ENCODE assay signal across 22 cellular contexts in the genomic region with DNA sequence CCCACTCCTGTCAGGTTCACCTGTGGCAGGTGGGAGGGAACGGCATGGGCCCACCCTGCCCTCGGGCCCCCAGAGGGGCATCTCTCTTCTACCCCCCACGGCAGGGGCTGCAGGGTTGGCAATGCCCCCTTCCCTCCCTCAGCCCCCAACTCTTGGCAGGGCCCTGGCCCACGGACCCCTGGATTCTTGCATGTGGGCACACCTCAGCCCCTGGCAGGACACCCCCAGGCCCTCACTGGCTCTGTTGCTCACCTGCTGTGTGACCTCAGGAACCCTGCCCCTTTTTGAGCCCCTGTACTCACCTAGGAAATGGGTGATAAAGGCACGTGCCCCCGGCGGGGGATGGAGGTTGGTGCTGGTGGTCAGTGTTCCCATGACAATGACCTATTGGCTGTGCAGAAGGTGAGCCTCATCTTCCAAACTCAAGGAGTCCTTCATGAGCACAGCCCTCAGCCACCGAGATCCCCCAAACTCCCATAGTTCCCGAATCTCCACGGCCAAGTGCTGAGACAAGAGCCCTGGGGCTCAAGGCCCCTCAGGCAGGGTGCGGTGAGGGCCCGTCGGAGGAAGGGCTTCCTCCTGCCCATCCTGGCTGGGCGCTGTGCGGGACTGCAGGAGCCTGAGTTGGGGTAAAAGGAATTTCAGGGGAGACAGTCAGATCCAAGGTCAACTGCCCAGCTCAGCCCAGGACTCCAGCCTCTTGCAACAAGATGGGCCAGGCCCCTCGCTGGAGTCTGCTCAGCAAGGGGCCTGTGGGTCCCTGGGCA.
"Had no signal": no experiment of that assay in that cellular context is flagged by ENCODE, and none has a peak within 500 bp of the region (broad histone marks: within the 10 kb centered on the region; RNA-seq: fewer than 3 reads in every experiment).

No MANE protein-coding gene starts in this region.

- H3K4me1 ChIP-seq: colonic mucosa, gastrocnemius medialis, psoas muscle had no signal

- H3K27me3 ChIP-seq: colonic mucosa, gastrocnemius medialis, thyroid gland had no signal

- H3K36me3 Mint-ChIP-seq: memory B cell; naive thymus-derived CD8-positive, alpha-beta T cell; stimulated activated effector memory CD8-positive, alpha-beta T cell treated with anti-CD3 and anti-CD28 coated beads, Interleukin-12 subunit alpha, Interleukin-12 subunit beta, amount 100 ng/mL, for 72 hours; type B pancreatic cell had no signal

- ATAC-seq: esophagus mucosa; gastrocnemius medialis; naive thymus-derived CD8-positive, alpha-beta T cell; psoas muscle; right cardiac atrium; stimulated activated effector memory CD8-positive, alpha-beta T cell treated with anti-CD3 and anti-CD28 coated beads, Interleukin-12 subunit alpha, Interleukin-12 subunit beta, amount 100 ng/mL, for 72 hours had no signal

- H3K4me3 Mint-ChIP-seq: dendritic cell treated with granulocyte-macrophage colony-stimulating factor and Interleukin-4, amounts not matched to agents 40 ng/mL and 50 ng/mL, for 4 days; endodermal cell; memory B cell; naive thymus-derived CD8-positive, alpha-beta T cell; neural crest cell; stimulated activated effector memory CD8-positive, alpha-beta T cell treated with anti-CD3 and anti-CD28 coated beads, Interleukin-12 subunit alpha, Interleukin-12 subunit beta, amount 100 ng/mL, for 72 hours; type B pancreatic cell had no signal

- H3K9me3 ChIP-seq: colonic mucosa, gastrocnemius medialis, psoas muscle, sigmoid colon, stomach, thyroid gland had no signal

- DNase-seq: colonic mucosa; effector CD8-positive, alpha-beta T cell; endodermal cell; foreskin fibroblast; gastrocnemius medialis; naive thymus-derived CD8-positive, alpha-beta T cell; psoas muscle; right cardiac atrium; sigmoid colon; stimulated activated CD4-positive, alpha-beta T cell treated with anti-CD3 and anti-CD28 coated beads, Interleukin-2, amount 100 ng/mL, for 24 hours; stimulated activated CD4-positive, alpha-beta T cell treated with anti-CD3 and anti-CD28 coated beads, Interleukin-4, amount 100 ng/mL, for 24 hours; stimulated activated naive CD4-positive, alpha-beta T cell treated with Interleukin-2 at 50 U/mL for 16 hours; stomach; thyroid gland had no signal

- H3K27ac ChIP-seq: colonic mucosa, epithelial cell of prostate, gastrocnemius medialis, psoas muscle, sigmoid colon, stomach, thyroid gland had no signal

- H3K4me1 Mint-ChIP-seq: naive thymus-derived CD8-positive, alpha-beta T cell; neural crest cell; stimulated activated effector memory CD8-positive, alpha-beta T cell treated with anti-CD3 and anti-CD28 coated beads, Interleukin-12 subunit alpha, Interleukin-12 subunit beta, amount 100 ng/mL, for 72 hours had no signal

- H3K27me3 Mint-ChIP-seq: type B pancreatic cell had no signal

- H3K36me3 ChIP-seq: colonic mucosa, gastrocnemius medialis, sigmoid colon, stomach, thyroid gland had no signal

- H3K27ac Mint-ChIP-seq: dendritic cell treated with granulocyte-macrophage colony-stimulating factor and Interleukin-4, amounts not matched to agents 40 ng/mL and 50 ng/mL, for 4 days; endodermal cell; memory B cell; stimulated activated effector memory CD8-positive, alpha-beta T cell treated with anti-CD3 and anti-CD28 coated beads, Interleukin-12 subunit alpha, Interleukin-12 subunit beta, amount 100 ng/mL, for 72 hours; type B pancreatic cell had no signal

- H3K4me3 ChIP-seq: colonic mucosa, gastrocnemius medialis, lung, psoas muscle, sigmoid colon, stomach, thyroid gland had no signal

- H3K9me3 Mint-ChIP-seq: dendritic cell treated with granulocyte-macrophage colony-stimulating factor and Interleukin-4, amounts not matched to agents 40 ng/mL and 50 ng/mL, for 4 days; endodermal cell; memory B cell; naive thymus-derived CD8-positive, alpha-beta T cell; neural crest cell; stimulated activated effector memory CD8-positive, alpha-beta T cell treated with anti-CD3 and anti-CD28 coated beads, Interleukin-12 subunit alpha, Interleukin-12 subunit beta, amount 100 ng/mL, for 72 hours; type B pancreatic cell had no signal
